Comparison of ENCODE assay signal across 17 cellular contexts in genomic region chr14:56886471-56887062, GRCh38.
DNase-seq lines count a peak whose midpoint lies in the region; TF ChIP-seq lines count a peak whose summit lies in the region.
"Had no signal": no experiment of that assay in that cellular context is flagged by ENCODE, and none has a peak within 500 bp of the region (broad histone marks: within the 10 kb centered on the region; RNA-seq: fewer than 3 reads in every experiment).

No MANE protein-coding gene starts in this region.

- in situ Hi-C loops in KBM-7 (cut with MboI; ENCODE audit: low pct_unique_long_range_greater_than_20kb, low sequenced_read_pairs) = no loop called here

- no peak for TF ChIP-seq POLR2A in uterus (IDR thresholded peaks at IDR 0.05)

- H3K36me3 ChIP-seq in HUES64 (ENCODE audit: insufficient read depth, low read length) (no peaks in the 10 kb centered on the region), uterus (no peaks in the 10 kb centered on the region)

- H3K27me3 ChIP-seq in HUES64 (ENCODE audit: insufficient read depth, low read length) (peaks cover 39% of the 10 kb centered on the region), uterus (no peaks in the 10 kb centered on the region)

- H3K4me1 Mint-ChIP-seq in brain = peaks cover 57% of the 10 kb centered on the region
- peaks cover 32% of the 10 kb centered on the region for H3K4me1 Mint-ChIP-seq in nephron progenitor cell
- H3K4me1 Mint-ChIP-seq in activated CD4-positive, alpha-beta memory T cell treated with anti-CD3 and anti-CD28 coated beads for 36 hours (ENCODE audit: low read depth) = no peaks in the 10 kb centered on the region

- TF ChIP-seq CTCF in brain (conservative IDR thresholded peaks at IDR 0.05) (no peak), nephron progenitor cell (IDR thresholded peaks at IDR 0.05) (no peak), uterus (IDR thresholded peaks at IDR 0.05) (no peak)

- peaks cover 55% of the 10 kb centered on the region for H3K4me1 ChIP-seq in HUES64 (ENCODE audit: insufficient read depth, low read length)
- no peaks in the 10 kb centered on the region for H3K4me1 ChIP-seq in uterus

- WGBS in HUES64 = 91% methylated on average over 6 of the region's 6 CpGs

- intact Hi-C loops in activated CD4-positive, alpha-beta memory T cell treated with anti-CD3 and anti-CD28 coated beads for 36 hours (cut with micrococcal nuclease) = no loop called here
- intact Hi-C loops in uterus (cut with DNase I; ENCODE audit: low total_unique reads) = no loop called here

- DNase-seq in NCI-H526 treated with DMSO at 0.1 percent for 48 hours (lab: John Stamatoyannopoulos, UW) = peak; percentile 63
- DNase-seq in nephron progenitor cell = no peak
- DNase-seq in activated CD4-positive, alpha-beta memory T cell treated with anti-CD3 and anti-CD28 coated beads for 36 hours = no peak
- no peak for DNase-seq in activated CD4-positive, alpha-beta T cell treated with anti-CD3 and anti-CD28 coated beads for 1 hour
- DNase-seq in uterus = no peak
- no peak for DNase-seq in KBM-7
- DNase-seq: DMS 273 treated with DMSO at 0.1 percent for 48 hours, GDM1, HCEC 1CT, NCI-H1436, NCI-H2227 treated with DMSO at 0.1 percent for 48 hours, NCI-H524, RPMI8226 had no signal

- H3K27me3 Mint-ChIP-seq in brain (peaks cover 5% of the 10 kb centered on the region), nephron progenitor cell (ENCODE audit: low read depth, poor library complexity) (no peaks in the 10 kb centered on the region)
- peaks cover 17% of the 10 kb centered on the region for H3K27me3 Mint-ChIP-seq in activated CD4-positive, alpha-beta memory T cell treated with anti-CD3 and anti-CD28 coated beads for 36 hours

- H3K9me3 ChIP-seq in HUES64 (ENCODE audit: insufficient read depth, low read depth, low read length) (no peaks in the 10 kb centered on the region), uterus (no peaks in the 10 kb centered on the region)

- H3K4me3 Mint-ChIP-seq in brain (peak overlapping the region in 3 of 5 experiments; percentile 29 to 78 (median 65)), nephron progenitor cell (no peak overlapping the region)
- no peak overlapping the region for H3K4me3 Mint-ChIP-seq in activated CD4-positive, alpha-beta memory T cell treated with anti-CD3 and anti-CD28 coated beads for 36 hours

- H3K4me3 ChIP-seq in HUES64 (ENCODE audit: low read length) (no peak overlapping the region), uterus (no peak overlapping the region)
- H3K4me3 ChIP-seq: GM12878 had no signal

- H3K9ac ChIP-seq in HUES64 (ENCODE audit: low read depth, low read length) = no peak overlapping the region

- no peaks in the 10 kb centered on the region for H3K36me3 Mint-ChIP-seq in brain
- peaks cover 4% of the 10 kb centered on the region for H3K36me3 Mint-ChIP-seq in nephron progenitor cell (ENCODE audit: low read depth)
- no peaks in the 10 kb centered on the region for H3K36me3 Mint-ChIP-seq in activated CD4-positive, alpha-beta memory T cell treated with anti-CD3 and anti-CD28 coated beads for 36 hours

- CTCF ChIA-PET in activated CD4-positive, alpha-beta memory T cell treated with anti-CD3 and anti-CD28 coated beads for 36 hours (lab: Charles Lee) = no interaction called here

- H3K27ac ChIP-seq in HUES64 (ENCODE audit: low read depth, low read length) = peak overlapping the region; percentile 25; the same call in 1 of the 2 replicates
- H3K27ac ChIP-seq in uterus = no peak overlapping the region
- H3K27ac ChIP-seq: C4-2B had no signal

- H3K27ac Mint-ChIP-seq in brain (peak overlapping the region in 3 of 5 experiments; percentile 59 to 92 (median 79)), nephron progenitor cell (peak overlapping the region; percentile 54)
- H3K27ac Mint-ChIP-seq in activated CD4-positive, alpha-beta memory T cell treated with anti-CD3 and anti-CD28 coated beads for 36 hours = no peak overlapping the region

- H3K9me3 Mint-ChIP-seq in brain = peaks cover 0 to 3% (median 0%) of the 10 kb centered on the region in 5 experiments
- H3K9me3 Mint-ChIP-seq in nephron progenitor cell = peaks cover 10% of the 10 kb centered on the region
- H3K9me3 Mint-ChIP-seq in activated CD4-positive, alpha-beta memory T cell treated with anti-CD3 and anti-CD28 coated beads for 36 hours = no peaks in the 10 kb centered on the region

- POLR2A ChIA-PET in activated CD4-positive, alpha-beta memory T cell treated with anti-CD3 and anti-CD28 coated beads for 36 hours (lab: Charles Lee) = no interaction called here

Comparison
In these comparisons a context has a peak if more than half of its experiments do, and no peak if none do; other contexts are left out.
1. H3K4me3 Mint-ChIP-seq: peak in brain (3 of 5); none in nephron progenitor cell (single experiment) and activated CD4-positive, alpha-beta memory T cell treated with anti-CD3 and anti-CD28 coated beads for 36 hours (single experiment).